Comparison of ENCODE assay signal across 20 cellular contexts in the genomic region with DNA sequence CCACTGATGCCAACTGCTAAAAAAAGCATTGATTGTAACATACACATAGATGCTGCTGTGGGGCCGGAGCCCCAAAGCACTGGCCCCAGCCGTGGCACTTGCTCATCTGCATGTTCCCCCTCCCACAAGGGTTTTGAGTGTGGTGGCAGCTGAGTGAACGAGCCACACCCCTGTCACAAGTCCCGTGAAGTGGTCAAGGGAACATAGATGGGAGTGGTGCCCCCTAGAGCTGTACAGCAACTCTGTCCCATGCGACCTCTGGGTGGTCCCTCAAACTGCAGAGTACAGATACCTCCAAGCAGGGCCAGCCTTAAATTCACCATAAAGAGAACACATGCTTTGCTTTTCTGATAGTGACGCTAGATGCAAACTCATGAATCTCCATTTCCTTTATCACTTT.
"Had no signal": no experiment of that assay in that cellular context is flagged by ENCODE, and none has a peak within 500 bp of the region (broad histone marks: within the 10 kb centered on the region; RNA-seq: fewer than 3 reads in every experiment).

No MANE protein-coding gene starts in this region.

- H3K9me3 Mint-ChIP-seq: stimulated activated naive CD8-positive, alpha-beta T cell treated with anti-CD3 and anti-CD28 coated beads, Interleukin-15, amount 100 ng/mL, for 72 hours had no signal

- H3K4me3 ChIP-seq: coronary artery, gastrocnemius medialis, prostate gland, sigmoid colon, skin epidermis, testis, tibial nerve, upper lobe of right lung had no signal

- H3K36me3 Mint-ChIP-seq: naive thymus-derived CD4-positive, alpha-beta T cell; stimulated activated naive B cell treated with anti-CD40 and anti-IgM and Interleukin-4, amounts not matched to agents 10 μg/mL and 1 μg/mL and 100 μg/mL, for 72 hours had no signal

- FAIRE-seq: kidney had no signal

- H3K27me3 ChIP-seq: gastrocnemius medialis, sigmoid colon, testis, tibial nerve, upper lobe of right lung had no signal

- H3K79me2 ChIP-seq: parathyroid adenoma had no signal

- H3K27ac ChIP-seq: coronary artery, gastrocnemius medialis, parathyroid adenoma, prostate gland, sigmoid colon, skin epidermis, testis, tibial nerve, upper lobe of right lung had no signal

- H3K4me1 Mint-ChIP-seq: naive thymus-derived CD4-positive, alpha-beta T cell; stimulated activated naive B cell treated with anti-CD40 and anti-IgM and Interleukin-4, amounts not matched to agents 10 μg/mL and 1 μg/mL and 100 μg/mL, for 72 hours; stimulated activated naive CD8-positive, alpha-beta T cell treated with anti-CD3 and anti-CD28 coated beads, Interleukin-15, amount 100 ng/mL, for 72 hours had no signal

- H3K36me3 ChIP-seq: gastrocnemius medialis, prostate gland, sigmoid colon, tibial nerve, upper lobe of right lung had no signal

- H3K4me1 ChIP-seq: gastrocnemius medialis, parathyroid adenoma, prostate gland, sigmoid colon, testis, tibial nerve, upper lobe of right lung had no signal

- H3K27ac Mint-ChIP-seq: naive thymus-derived CD4-positive, alpha-beta T cell; nephron progenitor cell; stimulated activated naive B cell treated with anti-CD40 and anti-IgM and Interleukin-4, amounts not matched to agents 10 μg/mL and 1 μg/mL and 100 μg/mL, for 72 hours had no signal

- ATAC-seq: esophagus mucosa; gastrocnemius medialis; left colon; naive thymus-derived CD4-positive, alpha-beta T cell; stimulated activated naive B cell treated with anti-CD40 and anti-IgM and Interleukin-4, amounts not matched to agents 10 μg/mL and 1 μg/mL and 100 μg/mL, for 72 hours; stimulated activated naive CD8-positive, alpha-beta T cell treated with anti-CD3 and anti-CD28 coated beads, Interleukin-15, amount 100 ng/mL, for 72 hours; upper lobe of right lung had no signal

- H2AFZ ChIP-seq: parathyroid adenoma had no signal

- H3K9ac ChIP-seq: parathyroid adenoma had no signal

- H3K9me3 ChIP-seq: gastrocnemius medialis, prostate gland, sigmoid colon, testis, tibial nerve, upper lobe of right lung had no signal

- H3K27me3 Mint-ChIP-seq: stimulated activated naive B cell treated with anti-CD40 and anti-IgM and Interleukin-4, amounts not matched to agents 10 μg/mL and 1 μg/mL and 100 μg/mL, for 72 hours; stimulated activated naive CD8-positive, alpha-beta T cell treated with anti-CD3 and anti-CD28 coated beads, Interleukin-15, amount 100 ng/mL, for 72 hours had no signal

- H3K4me3 Mint-ChIP-seq: naive thymus-derived CD4-positive, alpha-beta T cell; nephron progenitor cell; stimulated activated naive B cell treated with anti-CD40 and anti-IgM and Interleukin-4, amounts not matched to agents 10 μg/mL and 1 μg/mL and 100 μg/mL, for 72 hours; stimulated activated naive CD8-positive, alpha-beta T cell treated with anti-CD3 and anti-CD28 coated beads, Interleukin-15, amount 100 ng/mL, for 72 hours had no signal

- DNase-seq: effector CD4-positive, alpha-beta T cell; gastrocnemius medialis; glutamatergic neuron; kidney; left colon; naive thymus-derived CD4-positive, alpha-beta T cell; nephron progenitor cell; sigmoid colon; stimulated activated CD4-positive, alpha-beta T cell treated with anti-CD3 and anti-CD28 coated beads, Interleukin-2, amount 100 ng/mL, for 24 hours; stimulated activated CD4-positive, alpha-beta T cell treated with anti-CD3 and anti-CD28 coated beads, Interleukin-4, amount 100 ng/mL, for 4 hours; stimulated activated naive B cell treated with anti-CD40 and anti-IgM and Interleukin-4, amounts not matched to agents 10 μg/mL and 1 μg/mL and 100 μg/mL, for 72 hours; stimulated activated naive CD8-positive, alpha-beta T cell treated with anti-CD3 and anti-CD28 coated beads, Interleukin-15, amount 100 ng/mL, for 72 hours; testis; upper lobe of right lung had no signal
